ENCODE assay signal across 1 cellular context in genomic region chr6:32273801-32274577, GRCh38. TPM values are rescaled to one million over a fixed set of nuclear protein-coding genes. Genes with fewer than 3 reads are reported as not detected.
"Had no signal": no experiment of that assay in that cellular context is flagged by ENCODE, and none has a peak within 500 bp of the region (broad histone marks: within the 10 kb centered on the region; RNA-seq: fewer than 3 reads in every experiment).

No MANE protein-coding gene starts in this region.

RNA-seq across cellular contexts. Expression of gene NOTCH4, which starts 50.1 kb away (rescaled TPM):
- total RNA-seq: MCF 10A had no signal
